In the genomic region with DNA sequence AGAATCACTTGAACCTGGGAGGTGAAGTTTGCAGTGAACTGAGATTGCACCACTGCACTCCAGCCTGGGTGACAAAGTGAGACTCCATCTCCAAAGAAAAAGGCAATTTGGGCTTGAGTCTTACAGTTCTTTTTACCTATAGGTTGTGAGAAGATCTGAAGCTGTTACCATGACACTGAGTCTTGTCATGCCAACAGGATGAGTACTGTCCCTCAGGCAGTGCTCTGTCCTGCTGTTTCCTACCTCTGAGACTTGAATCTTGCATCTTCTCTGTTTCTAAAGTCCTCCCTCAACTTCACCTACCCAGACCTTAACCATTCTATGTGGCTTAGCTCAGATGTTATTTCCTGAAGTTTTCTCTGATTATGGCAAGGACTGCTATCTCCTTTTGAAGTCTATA, we compare ENCODE assay signal across 21 cellular contexts.
"Had no signal": no experiment of that assay in that cellular context is flagged by ENCODE, and none has a peak within 500 bp of the region (broad histone marks: within the 10 kb centered on the region; RNA-seq: fewer than 3 reads in every experiment).

No MANE protein-coding gene starts in this region.

- H3K9ac ChIP-seq: KMS-11, SK-N-SH had no signal

- H3K4me2 ChIP-seq: KMS-11, SK-N-SH had no signal

- H3K4me3 ChIP-seq: K562 had no signal

- H3K9me3 ChIP-seq: SK-N-SH had no signal

- FAIRE-seq: HTR-8/SVneo, K562 had no signal

- DNase-seq: Kasumi-1, MV-4-11, NCI-H1048, NCI-H1105, NCI-H1417, NCI-H1436 treated with DMSO at 0.1 percent for 48 hours, NCI-H1694, NCI-H187 treated with DMSO at 0.1 percent for 48 hours, NCI-H2029 treated with DMSO at 0.1 percent for 48 hours, NCI-H2171 treated with DMSO at 0.1 percent for 48 hours, NCI-H345, NCI-H446 treated with DMSO at 0.1 percent for 48 hours, NCI-H510A treated with DMSO at 0.1 percent for 48 hours, NCI-H526, SHP77, SK-N-SH had no signal

- H3K27ac ChIP-seq: HL-60, KMS-11, RWPE1 had no signal
